Comparison of ENCODE assay signal across 1 cellular context in genomic region chr5:6633469-6634326, GRCh38.
A peak's percentile ranks its signal among the peaks of the same experiment; 100 is the strongest.
TF ChIP-seq lines count a peak whose summit lies in the region.

No MANE protein-coding gene starts in this region.

TF ChIP-seq in H1, 55 proteins besides CTCF, POLR2A, EP300 and RAD21:
- TF ChIP-seq MAFK (IDR thresholded peaks at IDR 0.05; ENCODE audit: low read depth, low read length) (no peak), KDM4A (IDR thresholded peaks at IDR 0.05; ENCODE audit: low read depth, low read length, severe bottlenecking) (peak; percentile 92), CBX8 (IDR thresholded peaks at IDR 0.05; ENCODE audit: borderline replicate concordance, low read depth, low read length) (no peak), SP1 (IDR thresholded peaks at IDR 0.05; ENCODE audit: low read depth, low read length) (no peak), CHD7 (IDR thresholded peaks at IDR 0.05; ENCODE audit: insufficient replicate concordance, low read length) (no peak), SIN3A (conservative IDR thresholded peaks at IDR 0.05 in 1 of 2, IDR thresholded peaks at IDR 0.05 in 1 of 2; ENCODE audit: low read depth in 1 of 2, low read length in 2 of 2) (0 out of 4 replicates have a peak, but pooled peaks of 1 of the 2 experiments have one; percentile 7), SP2 (IDR thresholded peaks at IDR 0.05; ENCODE audit: low read length) (no peak), ASH2L (IDR thresholded peaks at IDR 0.05; ENCODE audit: low read length) (peak; percentile 23), RXRA (IDR thresholded peaks at IDR 0.05; ENCODE audit: insufficient read depth, low read depth, low read length) (no peak), ZNF274 (IDR thresholded peaks at IDR 0.05; ENCODE audit: borderline replicate concordance, extremely low read depth, low read length) (no peak), SIRT6 (IDR thresholded peaks at IDR 0.05; ENCODE audit: low read length) (no peak), HDAC6 (IDR thresholded peaks at IDR 0.05; ENCODE audit: low read depth, low read length) (no peak), BCL11A (IDR thresholded peaks at IDR 0.05; ENCODE audit: low read depth in 2 of 2, low read length in 2 of 2) (no peak), FOSL1 (IDR thresholded peaks at IDR 0.05; ENCODE audit: insufficient read depth, low read depth, low read length) (no peak), PHF8 (conservative IDR thresholded peaks at IDR 0.05; ENCODE audit: low read depth, low read length) (peak; percentile 44; the same call in 1 of the 2 replicates), TAF1 (IDR thresholded peaks at IDR 0.05; ENCODE audit: low read depth, low read length) (peak; percentile 29; the same call in 1 of the 2 replicates), SUZ12 (IDR thresholded peaks at IDR 0.05; ENCODE audit: low read length) (no peak), GABPA (IDR thresholded peaks at IDR 0.05; ENCODE audit: borderline replicate concordance, insufficient read depth, low read length) (no peak), POU5F1 (IDR thresholded peaks at IDR 0.05; ENCODE audit: low read depth, low read length) (no peak)
- TF ChIP-seq, protein P1, sequence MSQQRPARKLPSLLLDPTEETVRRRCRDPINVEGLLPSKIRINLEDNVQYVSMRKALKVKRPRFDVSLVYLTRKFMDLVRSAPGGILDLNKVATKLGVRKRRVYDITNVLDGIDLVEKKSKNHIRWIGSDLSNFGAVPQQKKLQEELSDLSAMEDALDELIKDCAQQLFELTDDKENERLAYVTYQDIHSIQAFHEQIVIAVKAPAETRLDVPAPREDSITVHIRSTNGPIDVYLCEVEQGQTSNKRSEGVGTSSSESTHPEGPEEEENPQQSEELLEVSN (IDR thresholded peaks at IDR 0.05), result peak; percentile 55; the same call in 1 of the 2 replicates
